ENCODE assay signal across 27 cellular contexts in genomic region chr16:84768061-84768797, GRCh38. TPM values are rescaled to one million over a fixed set of nuclear protein-coding genes. Genes with fewer than 3 reads are reported as not detected.
DNase-seq lines count a peak whose midpoint lies in the region; ATAC-seq and TF ChIP-seq lines count a peak whose summit lies in the region.
"Had no signal": no experiment of that assay in that cellular context is flagged by ENCODE, and none has a peak within 500 bp of the region (broad histone marks: within the 10 kb centered on the region; RNA-seq: fewer than 3 reads in every experiment).

No MANE protein-coding gene starts in this region.

- H3K79me2 ChIP-seq in DND-41 (ENCODE audit: insufficient read depth, low read length) = peaks cover 5% of the 10 kb centered on the region; the same call in 1 of the 2 replicates

- POLR2A ChIA-PET in activated CD4-positive, alpha-beta T cell treated with anti-CD3 and anti-CD28 coated beads, Interleukin-2, amount 10 ng/mL, durations not matched to agents 7 days and 5 days (lab: Charles Lee) = no interaction called here
- POLR2A ChIA-PET in naive thymus-derived CD8-positive, alpha-beta T cell (lab: Charles Lee) = interaction anchor here (0.7 kb wide), 1 partner anchor 13 kb away, joined by 3 read pairs; no protein-coding TSS in a partner anchor

- CTCF ChIA-PET in activated CD4-positive, alpha-beta T cell treated with anti-CD3 and anti-CD28 coated beads, Interleukin-2, amount 10 ng/mL, durations not matched to agents 7 days and 5 days (lab: Charles Lee) = interaction anchor here (0.6 to 1.1 kb wide), 4 partner anchors 9 to 365 kb away, joined by 3 read pairs; no protein-coding TSS in a partner anchor

- no peak overlapping the region for H2AFZ ChIP-seq in DND-41 (ENCODE audit: low read depth, low read length)
- H2AFZ ChIP-seq: GM23248 had no signal

- DNase-seq in activated CD4-positive, alpha-beta T cell treated with anti-CD3 and anti-CD28 coated beads, Interleukin-2, amount 10 ng/mL, durations not matched to agents 7 days and 5 days = peak; percentile 46
- DNase-seq in activated CD4-positive, alpha-beta T cell treated with anti-CD3 and anti-CD28 coated beads, Interleukin-2, amount 50 U/mL, for 48 hours = no peak
- DNase-seq in DND-41 (no peak), NCI-H524 (lab: John Stamatoyannopoulos, UW) (no peak), NCI-H128 (lab: John Stamatoyannopoulos, UW; ENCODE audit: unreplicated experiment) (no peak)
- peak in 4 of 10 donors; percentile 10 to 50 (median 34) for DNase-seq in naive thymus-derived CD8-positive, alpha-beta T cell
- DNase-seq: activated naive CD4-positive, alpha-beta T cell treated with anti-CD3 and anti-CD28 coated beads for 36 hours; body of pancreas; cortex of kidney; DMS153; foreskin melanocyte; GM23248; mesendoderm; NCI-H1105; NCI-H2081 treated with DMSO at 0.1 percent for 48 hours; NCI-H510A; posterior cingulate gyrus; stimulated activated CD4-positive, alpha-beta T cell treated with anti-CD3 and anti-CD28 coated beads, Interleukin-4, amount 100 ng/mL, for 1 hour; upper lobe of right lung had no signal

- H3K4me3 ChIP-seq in DND-41 (ENCODE audit: low read depth in 1 of 2, low read length in 2 of 2) = no peak overlapping the region
- H3K4me3 ChIP-seq: BLaER1 treated with 17β-estradiol and CSF1 and Interleukin-3, amounts not matched to agents 10 nM and 100 nM; body of pancreas; GM12878; GM23248; smooth muscle cell; upper lobe of right lung had no signal

- H3K4me2 ChIP-seq in DND-41 (ENCODE audit: insufficient read depth, low read length) = no peak overlapping the region
- H3K4me2 ChIP-seq: BLaER1 treated with 17β-estradiol and CSF1 and Interleukin-3, amounts not matched to agents 10 nM and 100 nM; smooth muscle cell had no signal

- peaks cover 90% of the 10 kb centered on the region for H3K36me3 ChIP-seq in DND-41 (ENCODE audit: insufficient read depth, low read length)

- no peaks in the 10 kb centered on the region for H3K27me3 ChIP-seq in DND-41 (ENCODE audit: insufficient read depth, low read length, poor library complexity)
- H3K27me3 ChIP-seq: BLaER1 treated with 17β-estradiol and CSF1 and Interleukin-3, amounts not matched to agents 10 nM and 100 nM; body of pancreas; upper lobe of right lung had no signal

- H3K4me1 Mint-ChIP-seq in activated CD4-positive, alpha-beta T cell treated with anti-CD3 and anti-CD28 coated beads, Interleukin-2, amount 10 ng/mL, durations not matched to agents 7 days and 5 days = peaks cover 57% of the 10 kb centered on the region
- H3K4me1 Mint-ChIP-seq in activated T-helper 17 cell treated with anti-CD3 and anti-CD28 coated beads, Interleukin-2, amount 50 U/mL, for 72 hours = peaks cover 54% of the 10 kb centered on the region
- peaks cover 22 to 51% (median 40%) of the 10 kb centered on the region in 4 donors for H3K4me1 Mint-ChIP-seq in naive thymus-derived CD8-positive, alpha-beta T cell

- H3K36me3 Mint-ChIP-seq in activated CD4-positive, alpha-beta T cell treated with anti-CD3 and anti-CD28 coated beads, Interleukin-2, amount 10 ng/mL, durations not matched to agents 7 days and 5 days (ENCODE audit: low read depth) = peaks cover 74% of the 10 kb centered on the region
- peaks cover 100% of the 10 kb centered on the region for H3K36me3 Mint-ChIP-seq in activated T-helper 17 cell treated with anti-CD3 and anti-CD28 coated beads, Interleukin-2, amount 50 U/mL, for 72 hours (ENCODE audit: low read depth)
- H3K36me3 Mint-ChIP-seq in naive thymus-derived CD8-positive, alpha-beta T cell = peaks cover 14 to 91% (median 35%) of the 10 kb centered on the region in 3 donors

- no peaks in the 10 kb centered on the region for H3K4me1 ChIP-seq in DND-41 (ENCODE audit: insufficient read depth, low read length)
- H3K4me1 ChIP-seq: body of pancreas had no signal

- no peak for TF ChIP-seq CTCF in DND-41 (IDR thresholded peaks at IDR 0.05; ENCODE audit: borderline replicate concordance, extremely low read depth, low read length, poor library complexity, severe bottlenecking)

- no peaks in the 10 kb centered on the region for H3K9me3 Mint-ChIP-seq in activated CD4-positive, alpha-beta T cell treated with anti-CD3 and anti-CD28 coated beads, Interleukin-2, amount 10 ng/mL, durations not matched to agents 7 days and 5 days
- H3K9me3 Mint-ChIP-seq in activated T-helper 17 cell treated with anti-CD3 and anti-CD28 coated beads, Interleukin-2, amount 50 U/mL, for 72 hours = no peaks in the 10 kb centered on the region
- H3K9me3 Mint-ChIP-seq in naive thymus-derived CD8-positive, alpha-beta T cell = no peaks in the 10 kb centered on the region
- H3K9me3 Mint-ChIP-seq: activated naive CD4-positive, alpha-beta T cell treated with anti-CD3 and anti-CD28 coated beads for 36 hours; natural killer cell treated with Interleukin-12 subunit alpha and Interleukin-12 subunit beta and Interleukin-15 and Interleukin-18, amount 100 ng/mL, for 72 hours had no signal

- H3K27me3 Mint-ChIP-seq in activated CD4-positive, alpha-beta T cell treated with anti-CD3 and anti-CD28 coated beads, Interleukin-2, amount 10 ng/mL, durations not matched to agents 7 days and 5 days = no peaks in the 10 kb centered on the region
- H3K27me3 Mint-ChIP-seq in activated T-helper 17 cell treated with anti-CD3 and anti-CD28 coated beads, Interleukin-2, amount 50 U/mL, for 72 hours = no peaks in the 10 kb centered on the region
- no peaks in the 10 kb centered on the region for H3K27me3 Mint-ChIP-seq in naive thymus-derived CD8-positive, alpha-beta T cell
- H3K27me3 Mint-ChIP-seq: natural killer cell treated with Interleukin-12 subunit alpha and Interleukin-12 subunit beta and Interleukin-15 and Interleukin-18, amount 100 ng/mL, for 72 hours had no signal

- H3K9ac ChIP-seq in DND-41 (ENCODE audit: low read depth, low read length) = no peak overlapping the region
- H3K9ac ChIP-seq: BLaER1 treated with 17β-estradiol and CSF1 and Interleukin-3, amounts not matched to agents 10 nM and 100 nM; GM23248 had no signal

- peak overlapping the region; percentile 60 for H3K4me3 Mint-ChIP-seq in activated CD4-positive, alpha-beta T cell treated with anti-CD3 and anti-CD28 coated beads, Interleukin-2, amount 10 ng/mL, durations not matched to agents 7 days and 5 days
- peak overlapping the region; percentile 82 for H3K4me3 Mint-ChIP-seq in activated T-helper 17 cell treated with anti-CD3 and anti-CD28 coated beads, Interleukin-2, amount 50 U/mL, for 72 hours
- peak overlapping the region; percentile 57 to 74 (median 66) for H3K4me3 Mint-ChIP-seq in naive thymus-derived CD8-positive, alpha-beta T cell
- H3K4me3 Mint-ChIP-seq: activated naive CD4-positive, alpha-beta T cell treated with anti-CD3 and anti-CD28 coated beads for 36 hours; natural killer cell treated with Interleukin-12 subunit alpha and Interleukin-12 subunit beta and Interleukin-15 and Interleukin-18, amount 100 ng/mL, for 72 hours had no signal

- peak overlapping the region; percentile 88 for H3K27ac Mint-ChIP-seq in activated CD4-positive, alpha-beta T cell treated with anti-CD3 and anti-CD28 coated beads, Interleukin-2, amount 10 ng/mL, durations not matched to agents 7 days and 5 days
- peak overlapping the region; percentile 30 for H3K27ac Mint-ChIP-seq in activated T-helper 17 cell treated with anti-CD3 and anti-CD28 coated beads, Interleukin-2, amount 50 U/mL, for 72 hours
- H3K27ac Mint-ChIP-seq in naive thymus-derived CD8-positive, alpha-beta T cell = peak overlapping the region; percentile 36 to 95 (median 85)
- H3K27ac Mint-ChIP-seq: activated naive CD4-positive, alpha-beta T cell treated with anti-CD3 and anti-CD28 coated beads for 36 hours; natural killer cell treated with Interleukin-12 subunit alpha and Interleukin-12 subunit beta and Interleukin-15 and Interleukin-18, amount 100 ng/mL, for 72 hours had no signal

- H3K27ac ChIP-seq in DND-41 (ENCODE audit: low read length) = no peak overlapping the region
- H3K27ac ChIP-seq: BLaER1 treated with 17β-estradiol and CSF1 and Interleukin-3, amounts not matched to agents 10 nM and 100 nM; body of pancreas; GM23248; RWPE1; upper lobe of right lung had no signal

- peak; percentile 42; the same call in 1 of the 3 replicates for ATAC-seq in DND-41 (ENCODE audit: insufficient read depth, low read depth)
- ATAC-seq in activated T-helper 17 cell treated with anti-CD3 and anti-CD28 coated beads, Interleukin-2, amount 50 U/mL, for 72 hours (replicated peaks) = no peak
- ATAC-seq in naive thymus-derived CD8-positive, alpha-beta T cell = peak; percentile 77 to 79
- no peak for ATAC-seq in GM19463 (IDR thresholded peaks at IDR 0.05; ENCODE audit: unreplicated experiment)
- ATAC-seq: body of pancreas; GM12878; natural killer cell treated with Interleukin-12 subunit alpha and Interleukin-12 subunit beta and Interleukin-15 and Interleukin-18, amount 100 ng/mL, for 72 hours; upper lobe of right lung had no signal

- H3K9me3 ChIP-seq in DND-41 (ENCODE audit: insufficient read depth, low read length, severe bottlenecking) = no peaks in the 10 kb centered on the region
- H3K9me3 ChIP-seq: BLaER1 treated with 17β-estradiol and CSF1 and Interleukin-3, amounts not matched to agents 10 nM and 100 nM; body of pancreas; upper lobe of right lung had no signal

- peaks cover 23% of the 10 kb centered on the region for H4K20me1 ChIP-seq in DND-41 (ENCODE audit: insufficient read depth, low read length)

RNA-seq across cellular contexts. Expression of gene CRISPLD2, which starts 51.6 kb away (rescaled TPM):
- total RNA-seq in activated CD4-positive, alpha-beta T cell treated with anti-CD3 and anti-CD28 coated beads, Interleukin-2, amount 10 ng/mL, durations not matched to agents 7 days and 5 days = under 1 TPM; 0.25 to 0.27 TPM
- total RNA-seq in activated T-helper 17 cell treated with anti-CD3 and anti-CD28 coated beads, Interleukin-2, amount 50 U/mL, for 72 hours = under 1 TPM; 0.30 to 0.66 TPM
- not detected for total RNA-seq in naive thymus-derived CD8-positive, alpha-beta T cell
- polyA plus RNA-seq in naive thymus-derived CD8-positive, alpha-beta T cell = under 1 TPM; 0.05 to 0.24 (median 0.07) TPM
- total RNA-seq: HT1080 had no signal

Comparison
In these comparisons a context has a peak if more than half of its experiments do, and no peak if none do; other contexts are left out.
1. H3K27ac Mint-ChIP-seq: peak in every context shown above with its lines; median percentile 88 in activated CD4-positive, alpha-beta T cell treated with anti-CD3 and anti-CD28 coated beads, Interleukin-2, amount 10 ng/mL, durations not matched to agents 7 days and 5 days; 85 in naive thymus-derived CD8-positive, alpha-beta T cell; 30 in activated T-helper 17 cell treated with anti-CD3 and anti-CD28 coated beads, Interleukin-2, amount 50 U/mL, for 72 hours.
2. ATAC-seq: peak in DND-41 (single experiment) and naive thymus-derived CD8-positive, alpha-beta T cell (2 of 2); none in activated T-helper 17 cell treated with anti-CD3 and anti-CD28 coated beads, Interleukin-2, amount 50 U/mL, for 72 hours (single experiment) and GM19463 (single experiment).
3. Peak in every context shown above with its lines, with median percentiles within 50 percentile points of each other: H3K4me3 Mint-ChIP-seq.